ENCODE assay signal across 8 cellular contexts in the genomic region with DNA sequence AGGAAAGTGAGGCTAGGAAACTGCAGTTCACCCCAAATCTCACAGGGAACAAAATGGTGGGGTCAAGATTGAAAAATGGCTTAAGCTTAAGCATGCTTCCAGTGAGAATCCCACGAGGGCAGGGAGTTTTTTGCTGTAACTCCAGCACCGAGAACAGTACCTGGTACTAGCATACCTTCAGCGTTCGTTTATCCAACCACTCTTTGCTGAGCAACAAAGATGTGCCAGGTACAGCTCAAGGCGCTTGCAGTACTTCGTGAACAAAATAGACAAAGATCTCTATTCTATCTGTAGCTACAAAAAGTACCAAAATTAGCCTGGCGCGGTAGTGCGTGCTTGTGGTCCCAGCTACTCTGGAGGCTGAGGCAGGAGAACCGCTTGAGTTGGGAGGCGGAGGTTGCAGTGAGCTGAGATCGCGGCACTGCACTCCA. TPM values are rescaled to one million over a fixed set of nuclear protein-coding genes. Genes with fewer than 3 reads are reported as not detected.
A peak's percentile ranks its signal among the peaks of the same experiment; 100 is the strongest.
DNase-seq lines count a peak whose midpoint lies in the region; ATAC-seq and TF ChIP-seq lines count a peak whose summit lies in the region.

No MANE protein-coding gene starts in this region.

- 56 to 68% (median 64%) methylated on average over 13 of the region's 13 CpGs for WGBS in heart left ventricle, 4 donors

- intact Hi-C loops in heart left ventricle (cut with DNase I) (loop anchor here in 1 of 10 donors (10.0 kb wide), 1 partner anchor 326 kb away; a partner anchor contains a TSS), Right ventricle myocardium superior (cut with DNase I) (no loop called here)

- CTCF ChIA-PET in activated CD8-positive, alpha-beta T cell treated with anti-CD3 and anti-CD28 coated beads, Interleukin-2, amount 10 ng/mL, durations not matched to agents 7 days and 5 days (lab: Charles Lee) = interaction anchor here (1.1 to 2.2 kb wide), 5 partner anchors 9 to 53 kb away, joined by 3 to 17 read pairs (median 4); a partner anchor contains a TSS

- H3K4me3 Mint-ChIP-seq in activated CD8-positive, alpha-beta T cell treated with anti-CD3 and anti-CD28 coated beads, Interleukin-2, amount 10 ng/mL, durations not matched to agents 7 days and 5 days = peak overlapping the region; percentile 89

- peaks cover 57% of the 10 kb centered on the region for H3K4me1 Mint-ChIP-seq in activated CD8-positive, alpha-beta T cell treated with anti-CD3 and anti-CD28 coated beads, Interleukin-2, amount 10 ng/mL, durations not matched to agents 7 days and 5 days (ENCODE audit: low read depth)

- ATAC-seq in heart left ventricle (no peak), Right ventricle myocardium superior (ENCODE audit: poor library complexity) (no peak), HG03039 (IDR thresholded peaks at IDR 0.05; ENCODE audit: unreplicated experiment) (no peak), HG02870 (IDR thresholded peaks at IDR 0.05; ENCODE audit: unreplicated experiment) (no peak)
- peak; percentile 3 for ATAC-seq in activated CD8-positive, alpha-beta T cell treated with anti-CD3 and anti-CD28 coated beads, Interleukin-2, amount 10 ng/mL, durations not matched to agents 7 days and 5 days

- H3K4me3 ChIP-seq in heart left ventricle (peak overlapping the region; percentile 37 to 100 (median 99)), fibroblast of the aortic adventitia (ENCODE audit: low read depth, low read length) (peak overlapping the region; percentile 95), rectal smooth muscle tissue (ENCODE audit: low read length) (peak overlapping the region; percentile 99)

- no peak for TF ChIP-seq POLR2A in heart left ventricle (IDR thresholded peaks at IDR 0.05)

- DNase-seq in heart left ventricle (no peak), Right ventricle myocardium superior (no peak), fibroblast of the aortic adventitia (ENCODE audit: low read depth) (peak; percentile 26), NCI-H524 treated with DMSO at 0.1 percent for 48 hours (lab: John Stamatoyannopoulos, UW) (no peak)
- peak; percentile 38 for DNase-seq in activated CD8-positive, alpha-beta T cell treated with anti-CD3 and anti-CD28 coated beads, Interleukin-2, amount 10 ng/mL, durations not matched to agents 7 days and 5 days

- H3K4me1 ChIP-seq in heart left ventricle (peaks cover 0 to 46% (median 34%) of the 10 kb centered on the region in 12 donors), rectal smooth muscle tissue (ENCODE audit: control insufficient read depth, insufficient read depth, low read length) (peaks cover 6% of the 10 kb centered on the region)

- H3K27me3 ChIP-seq in heart left ventricle = no peaks in the 10 kb centered on the region
- no peaks in the 10 kb centered on the region for H3K27me3 ChIP-seq in rectal smooth muscle tissue (ENCODE audit: control insufficient read depth, insufficient read depth, low read length)

- no peak overlapping the region for H3K9ac ChIP-seq in rectal smooth muscle tissue (ENCODE audit: low read length)

- no peaks in the 10 kb centered on the region for H3K36me3 ChIP-seq in heart left ventricle
- no peaks in the 10 kb centered on the region for H3K36me3 ChIP-seq in rectal smooth muscle tissue (ENCODE audit: control insufficient read depth, insufficient read depth, low read length)

- H3K9me3 ChIP-seq in heart left ventricle = no peaks in the 10 kb centered on the region

- TF ChIP-seq CTCF in heart left ventricle (IDR thresholded peaks at IDR 0.05) (no peak), fibroblast of the aortic adventitia (IDR thresholded peaks at IDR 0.05; ENCODE audit: insufficient read depth, low read length) (no peak)

- H3K9me3 Mint-ChIP-seq in activated CD8-positive, alpha-beta T cell treated with anti-CD3 and anti-CD28 coated beads, Interleukin-2, amount 10 ng/mL, durations not matched to agents 7 days and 5 days (ENCODE audit: insufficient read depth) = no peaks in the 10 kb centered on the region

- peak overlapping the region; percentile 95 for H3K27ac Mint-ChIP-seq in activated CD8-positive, alpha-beta T cell treated with anti-CD3 and anti-CD28 coated beads, Interleukin-2, amount 10 ng/mL, durations not matched to agents 7 days and 5 days

- H3K27ac ChIP-seq in heart left ventricle (peak overlapping the region; percentile 71 to 97 (median 93)), rectal smooth muscle tissue (ENCODE audit: low read depth, low read length) (peak overlapping the region; percentile 93)

- peaks cover 7% of the 10 kb centered on the region for H3K36me3 Mint-ChIP-seq in activated CD8-positive, alpha-beta T cell treated with anti-CD3 and anti-CD28 coated beads, Interleukin-2, amount 10 ng/mL, durations not matched to agents 7 days and 5 days (ENCODE audit: low read depth)

- no peaks in the 10 kb centered on the region for H3K27me3 Mint-ChIP-seq in activated CD8-positive, alpha-beta T cell treated with anti-CD3 and anti-CD28 coated beads, Interleukin-2, amount 10 ng/mL, durations not matched to agents 7 days and 5 days (ENCODE audit: low read depth)

- POLR2A ChIA-PET in activated CD8-positive, alpha-beta T cell treated with anti-CD3 and anti-CD28 coated beads, Interleukin-2, amount 10 ng/mL, durations not matched to agents 7 days and 5 days (lab: Charles Lee) = interaction anchor here (0.6 to 2.2 kb wide), 7 partner anchors 9 to 329 kb away, joined by 3 to 25 read pairs (median 5); a partner anchor contains a TSS

RNA-seq across cellular contexts. Expression of a gene that starts 0.8 kb away (rescaled TPM):
- total RNA-seq in heart left ventricle (10 to 100 TPM; 26.6 to 40.7 (median 37.7) TPM), Right ventricle myocardium superior (34.2 TPM), fibroblast of the aortic adventitia (ENCODE audit: low replicate concordance) (28.0 and 28.5 TPM in 2 replicates)
- polyA plus RNA-seq in heart left ventricle = 10 to 100 TPM; 12.0 to 25.2 TPM
- total RNA-seq in activated CD8-positive, alpha-beta T cell treated with anti-CD3 and anti-CD28 coated beads, Interleukin-2, amount 10 ng/mL, durations not matched to agents 7 days and 5 days = 10 to 100 TPM; 47.2 to 51.9 TPM

RNA-seq across cellular contexts. Expression of a gene that starts 10.0 kb away (rescaled TPM):
- total RNA-seq in heart left ventricle (10 to 100 TPM in 5 of 9 donors, 1 to 10 TPM in 4; 7.4 to 12.2 (median 10.6) TPM), Right ventricle myocardium superior (7.0 TPM), fibroblast of the aortic adventitia (ENCODE audit: low replicate concordance) (9.2 and 25.2 TPM in 2 replicates)
- 10 to 100 TPM in 1 of 2 donors, 1 to 10 TPM in 1; 8.5 to 31.1 TPM for polyA plus RNA-seq in heart left ventricle
- total RNA-seq in activated CD8-positive, alpha-beta T cell treated with anti-CD3 and anti-CD28 coated beads, Interleukin-2, amount 10 ng/mL, durations not matched to agents 7 days and 5 days = 10 to 100 TPM; 15.0 to 15.3 TPM

RNA-seq across cellular contexts. Expression of a gene that starts 47.1 kb away (rescaled TPM):
- total RNA-seq in heart left ventricle = 1 to 10 TPM; 1.8 to 5.3 (median 4.0) TPM
- polyA plus RNA-seq in heart left ventricle = 1 to 10 TPM; 1.4 to 1.6 TPM
- total RNA-seq in Right ventricle myocardium superior = 3.3 TPM
- total RNA-seq in activated CD8-positive, alpha-beta T cell treated with anti-CD3 and anti-CD28 coated beads, Interleukin-2, amount 10 ng/mL, durations not matched to agents 7 days and 5 days = 10 to 100 TPM; 10.7 to 10.8 TPM
- 7.3 and 14.0 TPM in 2 replicates for total RNA-seq in fibroblast of the aortic adventitia (ENCODE audit: low replicate concordance)

RNA-seq across cellular contexts. Expression of a gene that starts 50.8 kb away (rescaled TPM):
- 100 to 1,000 TPM; 110 to 383 (median 242) TPM for total RNA-seq in heart left ventricle
- 1,000 to 10,000 TPM in 1 of 2 donors, 10 to 100 TPM in 1; 89.2 to 1,101 TPM for polyA plus RNA-seq in heart left ventricle
- 159 TPM for total RNA-seq in Right ventricle myocardium superior
- 100 to 1,000 TPM; 146 to 148 TPM for total RNA-seq in activated CD8-positive, alpha-beta T cell treated with anti-CD3 and anti-CD28 coated beads, Interleukin-2, amount 10 ng/mL, durations not matched to agents 7 days and 5 days
- total RNA-seq in fibroblast of the aortic adventitia (ENCODE audit: low replicate concordance) = 126 and 128 TPM in 2 replicates

Comparison
In these comparisons a context has a peak if more than half of its experiments do, and no peak if none do; other contexts are left out.
1. DNase-seq: peak in activated CD8-positive, alpha-beta T cell treated with anti-CD3 and anti-CD28 coated beads, Interleukin-2, amount 10 ng/mL, durations not matched to agents 7 days and 5 days (single experiment) and fibroblast of the aortic adventitia (single experiment); none in heart left ventricle (0 of 5), Right ventricle myocardium superior (single experiment) and NCI-H524 treated with DMSO at 0.1 percent for 48 hours (single experiment).
2. Peak in every context shown above with its lines, with median percentiles within 50 percentile points of each other: H3K4me3 ChIP-seq.